ENCODE assay signal across 21 cellular contexts in the genomic region with DNA sequence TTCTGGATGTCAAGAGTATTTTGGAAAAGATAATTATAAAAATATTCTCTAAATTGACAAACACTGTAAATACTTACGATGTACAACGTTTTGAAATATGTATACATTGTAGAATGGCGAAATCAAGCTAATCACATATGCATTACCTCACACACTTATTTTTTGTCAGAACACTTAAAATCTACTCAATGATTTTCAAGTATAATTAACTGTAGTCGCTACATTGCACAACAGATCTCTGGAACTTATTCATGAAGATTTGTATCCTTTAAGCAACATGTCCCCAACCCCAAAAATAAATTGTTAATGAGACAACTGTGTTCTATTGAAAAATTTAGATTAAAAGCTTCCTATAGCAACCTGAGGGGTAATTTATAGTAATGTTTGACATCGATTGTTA. TPM values are rescaled to one million over a fixed set of nuclear protein-coding genes. Genes with fewer than 3 reads are reported as not detected.
A peak's percentile ranks its signal among the peaks of the same experiment; 100 is the strongest.
DNase-seq lines count a peak whose midpoint lies in the region; ATAC-seq and TF ChIP-seq lines count a peak whose summit lies in the region.
"Had no signal": no experiment of that assay in that cellular context is flagged by ENCODE, and none has a peak within 500 bp of the region (broad histone marks: within the 10 kb centered on the region; RNA-seq: fewer than 3 reads in every experiment).

No MANE protein-coding gene starts in this region.

- H3K79me2 ChIP-seq in ACC112 (ENCODE audit: control insufficient read depth, insufficient read depth, low read length, unreplicated experiment), result no peaks in the 10 kb centered on the region
- no peaks in the 10 kb centered on the region for H3K79me2 ChIP-seq in osteoblast (ENCODE audit: insufficient read depth, low read length)

- H3K4me3 Mint-ChIP-seq in chondrocyte (ENCODE audit: unreplicated experiment), result no peak overlapping the region
- no peak overlapping the region for H3K4me3 Mint-ChIP-seq in naive thymus-derived CD8-positive, alpha-beta T cell
- H3K4me3 Mint-ChIP-seq: CD14-positive monocyte; CD4-positive, alpha-beta T cell; CD8-positive, alpha-beta memory T cell had no signal

- H3K27ac Mint-ChIP-seq in chondrocyte (ENCODE audit: unreplicated experiment), result peak overlapping the region; percentile 59
- no peak overlapping the region for H3K27ac Mint-ChIP-seq in naive thymus-derived CD8-positive, alpha-beta T cell
- H3K27ac Mint-ChIP-seq: CD14-positive monocyte; CD4-positive, alpha-beta T cell had no signal

- TF ChIP-seq CTCF in chondrocyte (IDR thresholded peaks at IDR 0.05) (no peak), osteoblast (IDR thresholded peaks at IDR 0.05; ENCODE audit: extremely low read depth, low read depth, low read length) (no peak)

- H3K4me3 ChIP-seq in ACC112 (ENCODE audit: low read depth, low read length) (no peak overlapping the region), osteoblast (ENCODE audit: insufficient read depth, low read length) (no peak overlapping the region)
- H3K4me3 ChIP-seq: BLaER1 treated with 17β-estradiol and CSF1 and Interleukin-3, amounts not matched to agents 10 nM and 100 nM; GM12878; HAP-1 had no signal

- peaks cover 41% of the 10 kb centered on the region for H3K36me3 ChIP-seq in ACC112 (ENCODE audit: insufficient read depth, low read length)
- H3K36me3 ChIP-seq in osteoblast (ENCODE audit: insufficient read depth, low read length), result peaks cover 52% of the 10 kb centered on the region
- H3K36me3 ChIP-seq: BE2C had no signal

- peaks cover 25% of the 10 kb centered on the region for H3K4me1 ChIP-seq in ACC112 (ENCODE audit: control insufficient read depth, insufficient read depth, low read length, unreplicated experiment)
- peaks cover 24% of the 10 kb centered on the region for H3K4me1 ChIP-seq in osteoblast (ENCODE audit: insufficient read depth, low read length)
- H3K4me1 ChIP-seq: BE2C; BLaER1 treated with 17β-estradiol and CSF1 and Interleukin-3, amounts not matched to agents 10 nM and 100 nM; HAP-1 had no signal

- H3K4me2 ChIP-seq in osteoblast (ENCODE audit: insufficient read depth, low read length), result no peak overlapping the region
- H3K4me2 ChIP-seq: BLaER1 treated with 17β-estradiol and CSF1 and Interleukin-3, amounts not matched to agents 10 nM and 100 nM had no signal

- POLR2A ChIA-PET in naive thymus-derived CD8-positive, alpha-beta T cell (lab: Charles Lee), result no interaction called here

- H3K27me3 ChIP-seq in ACC112 (ENCODE audit: insufficient read depth, low read length) (no peaks in the 10 kb centered on the region), osteoblast (ENCODE audit: insufficient read depth, low read length) (no peaks in the 10 kb centered on the region)
- H3K27me3 ChIP-seq: BE2C; BLaER1 treated with 17β-estradiol and CSF1 and Interleukin-3, amounts not matched to agents 10 nM and 100 nM had no signal

- H3K27ac ChIP-seq in ACC112 (ENCODE audit: low read depth, low read length), result peak overlapping the region; percentile 74; the same call in 1 of the 2 replicates
- H3K27ac ChIP-seq in osteoblast (ENCODE audit: low read depth, low read length), result peak overlapping the region; percentile 68
- H3K27ac ChIP-seq: BLaER1 treated with 17β-estradiol and CSF1 and Interleukin-3, amounts not matched to agents 10 nM and 100 nM had no signal

- DNase-seq in chondrocyte (ENCODE audit: low spot score) (no peak), osteoblast (ENCODE audit: insufficient read length, low spot score, missing footprints) (no peak), HUDEP-2 (lab: John Stamatoyannopoulos, UW; ENCODE audit: unreplicated experiment in 76 of 76) (no peak), NCI-H187 treated with DMSO at 0.1 percent for 48 hours (lab: John Stamatoyannopoulos, UW) (no peak)
- no peak for DNase-seq in naive thymus-derived CD8-positive, alpha-beta T cell
- DNase-seq: ACHN; AML-193; BE2C; CD4-positive, alpha-beta T cell; CD8-positive, alpha-beta memory T cell; DMS 273 treated with DMSO at 0.1 percent for 48 hours; DMS79; EL; GDM1; GOT3; HFFc6 had no signal

- H3K27me3 Mint-ChIP-seq in chondrocyte (ENCODE audit: low read depth), result no peaks in the 10 kb centered on the region
- no peaks in the 10 kb centered on the region for H3K27me3 Mint-ChIP-seq in naive thymus-derived CD8-positive, alpha-beta T cell
- H3K27me3 Mint-ChIP-seq: CD4-positive, alpha-beta T cell; CD8-positive, alpha-beta memory T cell had no signal

- H3K4me1 Mint-ChIP-seq in chondrocyte (ENCODE audit: low read depth), result peaks cover 21% of the 10 kb centered on the region
- peaks cover 0 to 1% (median 0%) of the 10 kb centered on the region in 4 donors for H3K4me1 Mint-ChIP-seq in naive thymus-derived CD8-positive, alpha-beta T cell
- H3K4me1 Mint-ChIP-seq: CD14-positive monocyte; CD8-positive, alpha-beta memory T cell had no signal

- no peak overlapping the region for H2AFZ ChIP-seq in ACC112 (ENCODE audit: low read length, unreplicated experiment)
- H2AFZ ChIP-seq in osteoblast (ENCODE audit: low read length), result no peak overlapping the region

- no peak for ATAC-seq in naive thymus-derived CD8-positive, alpha-beta T cell
- ATAC-seq: GM12878 had no signal

- no peaks in the 10 kb centered on the region for H4K20me1 ChIP-seq in osteoblast (ENCODE audit: insufficient read depth, low read length)
- H4K20me1 ChIP-seq: BLaER1 treated with 17β-estradiol and CSF1 and Interleukin-3, amounts not matched to agents 10 nM and 100 nM had no signal

- no peaks in the 10 kb centered on the region for H3K9me3 ChIP-seq in osteoblast (ENCODE audit: low read depth, low read length)
- H3K9me3 ChIP-seq: BE2C; BLaER1 treated with 17β-estradiol and CSF1 and Interleukin-3, amounts not matched to agents 10 nM and 100 nM; HAP-1 had no signal

- H3K36me3 Mint-ChIP-seq in chondrocyte (ENCODE audit: low read depth), result peaks cover 26% of the 10 kb centered on the region
- peaks cover 0 to 76% (median 46%) of the 10 kb centered on the region in 3 donors for H3K36me3 Mint-ChIP-seq in naive thymus-derived CD8-positive, alpha-beta T cell

- no peaks in the 10 kb centered on the region for H3K9me3 Mint-ChIP-seq in chondrocyte (ENCODE audit: low read depth)
- H3K9me3 Mint-ChIP-seq in naive thymus-derived CD8-positive, alpha-beta T cell, result no peaks in the 10 kb centered on the region
- H3K9me3 Mint-ChIP-seq: CD14-positive monocyte; CD4-positive, alpha-beta T cell; CD8-positive, alpha-beta memory T cell; HFFc6 had no signal

RNA-seq across cellular contexts. Expression of gene C2orf74, which starts 59.8 kb away (rescaled TPM):
- 5.6 to 10.4 TPM (median 9.7 TPM) in 3 replicates for total RNA-seq in chondrocyte
- 6.2 and 9.1 TPM in 2 replicates for total RNA-seq in osteoblast
- 10 to 100 TPM; 21.3 to 25.7 TPM for total RNA-seq in naive thymus-derived CD8-positive, alpha-beta T cell
- 10 to 100 TPM; 45.5 to 62.1 (median 56.9) TPM for polyA plus RNA-seq in naive thymus-derived CD8-positive, alpha-beta T cell
